In genomic region chr17:21213491-21214014, GRCh38 we compare ENCODE assay signal across 8 cellular contexts. TPM values are rescaled to one million over a fixed set of nuclear protein-coding genes. Genes with fewer than 3 reads are reported as not detected.
DNase-seq lines count a peak whose midpoint lies in the region; ATAC-seq and TF ChIP-seq lines count a peak whose summit lies in the region.

No MANE protein-coding gene starts in this region.

- peak overlapping the region; percentile 97 for H3K4me3 Mint-ChIP-seq in activated T-helper 1 cell treated with anti-CD3 and anti-CD28 coated beads, Interleukin-12 subunit alpha, Interleukin-12 subunit beta, Interleukin-2, Interleukin-4 antibody, amounts not matched to agents 30 ng/mL and 10 ng/mL and 1 ng/mL, durations not matched to agents 14 hours and 24 hours and 36 hours

- TF ChIP-seq POLR2A in prostate gland (IDR thresholded peaks at IDR 0.05), result no peak

- H3K9ac ChIP-seq in HUES64 (ENCODE audit: low read depth, low read length), result peak overlapping the region; percentile 98

- H3K4me1 ChIP-seq in HUES64 (ENCODE audit: insufficient read depth, low read length) (peaks cover 21% of the 10 kb centered on the region), prostate gland (replicated peaks) (peaks cover 42% of the 10 kb centered on the region)

- WGBS in HUES64, result under 1% methylated on average over 44 of the region's 44 CpGs
- WGBS in prostate gland, result under 1% methylated on average over 44 of the region's 44 CpGs

- H3K36me3 ChIP-seq in HUES64 (ENCODE audit: insufficient read depth, low read length) (peaks cover 23% of the 10 kb centered on the region), prostate gland (no peaks in the 10 kb centered on the region)

- H3K27ac ChIP-seq in HUES64 (ENCODE audit: low read depth, low read length) (peak overlapping the region; percentile 100), prostate gland (peak overlapping the region; percentile 91 to 93)

- H3K9me3 ChIP-seq in HUES64 (ENCODE audit: insufficient read depth, low read depth, low read length) (no peaks in the 10 kb centered on the region), prostate gland (no peaks in the 10 kb centered on the region)

- peaks cover 52% of the 10 kb centered on the region for H3K4me1 Mint-ChIP-seq in activated T-helper 1 cell treated with anti-CD3 and anti-CD28 coated beads, Interleukin-12 subunit alpha, Interleukin-12 subunit beta, Interleukin-2, Interleukin-4 antibody, amounts not matched to agents 30 ng/mL and 10 ng/mL and 1 ng/mL, durations not matched to agents 14 hours and 24 hours and 36 hours (ENCODE audit: low read depth)

- intact Hi-C loops in activated T-helper 1 cell treated with anti-CD3 and anti-CD28 coated beads, Interleukin-12 subunit alpha, Interleukin-12 subunit beta, Interleukin-2, Interleukin-4 antibody, amounts not matched to agents 30 ng/mL and 10 ng/mL and 1 ng/mL, durations not matched to agents 14 hours and 24 hours and 36 hours (cut with micrococcal nuclease), result loop anchor here (1.0 to 5.0 kb wide), 10 partner anchors 40 to 299 kb away; partner anchors contain the start of genes DHRS7B, MAP2K3, NATD1 and USP22
- intact Hi-C loops in cardiac septum (cut with DNase I) (loop anchor here (2.0 to 5.0 kb wide), 4 partner anchors 46 to 171 kb away; partner anchors contain the start of gene USP22), prostate gland (cut with DNase I) (loop anchor here (2.0 to 5.0 kb wide), 2 partner anchors 64 to 87 kb away; partner anchors contain the start of gene DHRS7B)

- H3K27ac Mint-ChIP-seq in activated T-helper 1 cell treated with anti-CD3 and anti-CD28 coated beads, Interleukin-12 subunit alpha, Interleukin-12 subunit beta, Interleukin-2, Interleukin-4 antibody, amounts not matched to agents 30 ng/mL and 10 ng/mL and 1 ng/mL, durations not matched to agents 14 hours and 24 hours and 36 hours, result peak overlapping the region; percentile 86

- no peaks in the 10 kb centered on the region for H3K9me3 Mint-ChIP-seq in activated T-helper 1 cell treated with anti-CD3 and anti-CD28 coated beads, Interleukin-12 subunit alpha, Interleukin-12 subunit beta, Interleukin-2, Interleukin-4 antibody, amounts not matched to agents 30 ng/mL and 10 ng/mL and 1 ng/mL, durations not matched to agents 14 hours and 24 hours and 36 hours

- DNase-seq in GM12864 (ENCODE audit: low read depth) (no peak), cardiac septum (ENCODE audit: low spot score) (peak; percentile 79), prostate gland (ENCODE audit: low spot score) (no peak), EL (no peak)
- DNase-seq in activated T-helper 1 cell treated with anti-CD3 and anti-CD28 coated beads, Interleukin-12 subunit alpha, Interleukin-12 subunit beta, Interleukin-2, Interleukin-4 antibody, amounts not matched to agents 30 ng/mL and 10 ng/mL and 1 ng/mL, durations not matched to agents 14 hours and 24 hours and 36 hours (ENCODE audit: low spot score), result no peak
- DNase-seq in effector CD8-positive, alpha-beta T cell (lab: John Stamatoyannopoulos, UW), result no peak

- H3K27me3 Mint-ChIP-seq in activated T-helper 1 cell treated with anti-CD3 and anti-CD28 coated beads, Interleukin-12 subunit alpha, Interleukin-12 subunit beta, Interleukin-2, Interleukin-4 antibody, amounts not matched to agents 30 ng/mL and 10 ng/mL and 1 ng/mL, durations not matched to agents 14 hours and 24 hours and 36 hours (ENCODE audit: insufficient read depth), result no peaks in the 10 kb centered on the region

- H3K4me3 ChIP-seq in GM12864 (ENCODE audit: low read depth, low read length) (peak overlapping the region; percentile 91), HUES64 (ENCODE audit: low read length) (peak overlapping the region; percentile 96), prostate gland (peak overlapping the region; percentile 74 to 93)

- no peaks in the 10 kb centered on the region for H3K27me3 ChIP-seq in HUES64 (ENCODE audit: insufficient read depth, low read length)
- no peaks in the 10 kb centered on the region for H3K27me3 ChIP-seq in prostate gland (replicated peaks; ENCODE audit: insufficient read depth)

- peak; percentile 10 for ATAC-seq in GM21576 (IDR thresholded peaks at IDR 0.05; ENCODE audit: unreplicated experiment)

- H3K36me3 Mint-ChIP-seq in activated T-helper 1 cell treated with anti-CD3 and anti-CD28 coated beads, Interleukin-12 subunit alpha, Interleukin-12 subunit beta, Interleukin-2, Interleukin-4 antibody, amounts not matched to agents 30 ng/mL and 10 ng/mL and 1 ng/mL, durations not matched to agents 14 hours and 24 hours and 36 hours (ENCODE audit: low read depth), result peaks cover 12% of the 10 kb centered on the region

- no peak for TF ChIP-seq CTCF in GM12864 (IDR thresholded peaks at IDR 0.05; ENCODE audit: low read depth, low read length, missing control alignments)
- TF ChIP-seq CTCF in prostate gland (IDR thresholded peaks at IDR 0.05), result no peak

RNA-seq across cellular contexts. Expression of gene TMEM11, which starts 0.4 kb away (rescaled TPM):
- polyA plus RNA-seq in HUES64 (2013, experiment 1 of 2), result 32.2 TPM
- polyA plus RNA-seq in HUES64 (2013, experiment 2 of 2), result 30.5 TPM
- total RNA-seq in activated T-helper 1 cell treated with anti-CD3 and anti-CD28 coated beads, Interleukin-12 subunit alpha, Interleukin-12 subunit beta, Interleukin-2, Interleukin-4 antibody, amounts not matched to agents 30 ng/mL and 10 ng/mL and 1 ng/mL, durations not matched to agents 14 hours and 24 hours and 36 hours, result 33.5 and 35.6 TPM in 2 replicates
- total RNA-seq in cardiac septum, result 32.0 TPM
- total RNA-seq in prostate gland, result 10 to 100 TPM; 33.1 to 44.1 TPM

RNA-seq across cellular contexts. Expression of gene NATD1, which starts 39.7 kb away (rescaled TPM):
- 7.9 TPM for polyA plus RNA-seq in HUES64 (2013, experiment 1 of 2)
- 8.5 TPM for polyA plus RNA-seq in HUES64 (2013, experiment 2 of 2)
- 1.6 and 1.7 TPM in 2 replicates for total RNA-seq in activated T-helper 1 cell treated with anti-CD3 and anti-CD28 coated beads, Interleukin-12 subunit alpha, Interleukin-12 subunit beta, Interleukin-2, Interleukin-4 antibody, amounts not matched to agents 30 ng/mL and 10 ng/mL and 1 ng/mL, durations not matched to agents 14 hours and 24 hours and 36 hours
- 14.4 TPM for total RNA-seq in cardiac septum
- total RNA-seq in prostate gland, result 10 to 100 TPM; 16.5 to 26.3 TPM
